In the genomic region with DNA sequence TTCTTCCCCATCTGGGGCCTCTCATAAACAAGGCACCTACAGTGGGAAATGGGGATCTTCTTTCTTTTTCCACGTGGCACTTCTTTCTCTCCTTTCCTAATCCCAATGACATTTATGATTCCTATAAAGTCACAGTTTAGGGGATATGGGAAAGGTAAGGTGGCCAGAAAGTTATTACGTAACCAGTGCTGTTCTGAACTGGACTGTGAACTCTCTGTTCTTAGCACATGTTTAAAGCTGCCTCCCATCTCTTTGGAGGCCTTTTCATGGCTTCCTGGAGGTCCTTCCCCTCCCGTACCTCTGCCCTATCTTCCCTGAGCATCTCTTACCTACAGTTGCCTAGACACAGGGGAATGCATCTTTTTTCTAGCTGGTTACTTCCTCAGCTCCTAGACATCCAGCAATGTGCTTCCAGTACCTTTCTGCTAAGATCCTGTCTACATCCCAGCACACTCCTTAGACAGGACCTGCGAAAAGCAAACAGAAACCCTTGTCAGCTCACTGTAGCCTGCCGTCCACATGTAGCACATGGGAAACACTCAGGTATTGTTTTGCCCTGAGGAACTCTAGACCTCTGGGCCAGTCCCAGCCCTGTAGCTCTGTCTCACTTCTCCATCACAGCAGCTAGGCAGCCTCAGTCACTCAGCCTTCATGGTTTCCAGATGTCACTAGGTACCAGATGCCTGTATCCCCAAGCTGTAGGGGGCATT, we compare ENCODE assay signal across 1 cellular context.
TF ChIP-seq lines count a peak whose summit lies in the region.

No MANE protein-coding gene starts in this region.

TF ChIP-seq in liver, 16 proteins besides CTCF, POLR2A, EP300 and RAD21 (continued from another document):
- TF ChIP-seq, protein P1, sequence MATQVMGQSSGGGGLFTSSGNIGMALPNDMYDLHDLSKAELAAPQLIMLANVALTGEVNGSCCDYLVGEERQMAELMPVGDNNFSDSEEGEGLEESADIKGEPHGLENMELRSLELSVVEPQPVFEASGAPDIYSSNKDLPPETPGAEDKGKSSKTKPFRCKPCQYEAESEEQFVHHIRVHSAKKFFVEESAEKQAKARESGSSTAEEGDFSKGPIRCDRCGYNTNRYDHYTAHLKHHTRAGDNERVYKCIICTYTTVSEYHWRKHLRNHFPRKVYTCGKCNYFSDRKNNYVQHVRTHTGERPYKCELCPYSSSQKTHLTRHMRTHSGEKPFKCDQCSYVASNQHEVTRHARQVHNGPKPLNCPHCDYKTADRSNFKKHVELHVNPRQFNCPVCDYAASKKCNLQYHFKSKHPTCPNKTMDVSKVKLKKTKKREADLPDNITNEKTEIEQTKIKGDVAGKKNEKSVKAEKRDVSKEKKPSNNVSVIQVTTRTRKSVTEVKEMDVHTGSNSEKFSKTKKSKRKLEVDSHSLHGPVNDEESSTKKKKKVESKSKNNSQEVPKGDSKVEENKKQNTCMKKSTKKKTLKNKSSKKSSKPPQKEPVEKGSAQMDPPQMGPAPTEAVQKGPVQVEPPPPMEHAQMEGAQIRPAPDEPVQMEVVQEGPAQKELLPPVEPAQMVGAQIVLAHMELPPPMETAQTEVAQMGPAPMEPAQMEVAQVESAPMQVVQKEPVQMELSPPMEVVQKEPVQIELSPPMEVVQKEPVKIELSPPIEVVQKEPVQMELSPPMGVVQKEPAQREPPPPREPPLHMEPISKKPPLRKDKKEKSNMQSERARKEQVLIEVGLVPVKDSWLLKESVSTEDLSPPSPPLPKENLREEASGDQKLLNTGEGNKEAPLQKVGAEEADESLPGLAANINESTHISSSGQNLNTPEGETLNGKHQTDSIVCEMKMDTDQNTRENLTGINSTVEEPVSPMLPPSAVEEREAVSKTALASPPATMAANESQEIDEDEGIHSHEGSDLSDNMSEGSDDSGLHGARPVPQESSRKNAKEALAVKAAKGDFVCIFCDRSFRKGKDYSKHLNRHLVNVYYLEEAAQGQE (IDR thresholded peaks at IDR 0.05): no peak
